In the genomic region with DNA sequence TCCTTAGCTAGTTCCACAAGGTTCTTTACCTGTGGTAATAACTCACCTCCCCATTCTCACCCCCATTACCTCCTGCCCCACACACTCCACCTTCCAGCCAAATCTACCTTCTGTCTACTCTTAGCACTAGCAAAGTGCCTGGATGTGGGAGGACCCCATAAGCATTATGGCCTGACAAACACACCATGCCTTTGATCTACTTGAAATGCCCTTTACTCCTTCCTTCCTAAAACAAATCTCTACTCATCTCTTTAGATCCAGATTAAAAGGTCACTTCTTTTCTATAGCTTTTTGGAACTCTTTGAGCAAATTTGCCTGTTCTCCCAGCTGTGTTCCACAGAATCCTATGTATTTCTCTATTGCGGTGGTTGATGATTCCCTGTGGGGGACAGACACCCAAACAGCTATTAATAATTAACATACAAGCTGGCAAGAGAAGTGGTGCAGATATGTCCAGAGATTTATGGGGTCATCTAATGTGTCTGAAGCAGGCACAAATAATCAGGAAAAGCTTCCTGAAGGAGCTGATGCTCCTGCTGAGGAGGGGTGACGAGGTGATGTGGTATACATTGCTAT, we compare ENCODE assay signal across 25 cellular contexts. TPM values are rescaled to one million over a fixed set of nuclear protein-coding genes. Genes with fewer than 3 reads are reported as not detected.
"Had no signal": no experiment of that assay in that cellular context is flagged by ENCODE, and none has a peak within 500 bp of the region (broad histone marks: within the 10 kb centered on the region; RNA-seq: fewer than 3 reads in every experiment).

No MANE protein-coding gene starts in this region.

- ATAC-seq: activated CD4-positive, alpha-beta T cell treated with anti-CD3 and anti-CD28 coated beads for 36 hours; activated T-cell treated with anti-CD3 and anti-CD28 coated beads, Interleukin-2, amount 50 U/mL, for 72 hours; effector memory CD8-positive, alpha-beta T cell; gastroesophageal sphincter had no signal

- DNase-seq: activated CD4-positive, alpha-beta memory T cell treated with anti-CD3 and anti-CD28 coated beads, Interleukin-2, amount 10 ng/mL, durations not matched to agents 7 days and 5 days; activated CD4-positive, alpha-beta T cell treated with anti-CD3 and anti-CD28 coated beads for 36 hours; activated CD4-positive, alpha-beta T cell treated with anti-CD3 and anti-CD28 coated beads, Interleukin-2, amount 10 ng/mL, durations not matched to agents 7 days and 5 days; activated CD4-positive, alpha-beta T cell treated with anti-CD3 and anti-CD28 coated beads, Interleukin-2, amount 50 U/mL, for 4 hours; activated CD4-positive, CD25-positive, alpha-beta regulatory T cell; activated CD4-positive, CD25-positive, alpha-beta regulatory T cell treated with anti-CD3 and anti-CD28 coated beads, Interleukin-2, amount 50 U/mL, for 72 hours; activated CD8-positive, alpha-beta memory T cell treated with anti-CD3 and anti-CD28 coated beads, Interleukin-2, amount 50 U/mL, for 48 hours; activated effector memory CD4-positive, alpha-beta T cell treated with Interleukin-2 at 50 U/mL for 16 hours; activated gamma-delta T cell treated with Interleukin-2 at 50 U/mL for 16 hours; activated naive CD4-positive, alpha-beta T cell treated with anti-CD3 and anti-CD28 coated beads, Interleukin-2, amount 50 U/mL, for 16 hours; activated naive CD4-positive, alpha-beta T cell treated with Interleukin-2 at 50 U/mL for 16 hours; activated T-cell treated with anti-CD3 and anti-CD28 coated beads for 4 hours; activated T-cell treated with anti-CD3 and anti-CD28 coated beads, Interleukin-2, amount 50 U/mL, for 24 hours; activated T-cell treated with anti-CD3 and anti-CD28 coated beads, Interleukin-2, amount 50 U/mL, for 72 hours; amniotic stem cell; anterior cingulate cortex; brain microvascular endothelial cell; dorsolateral prefrontal cortex; effector memory CD8-positive, alpha-beta T cell; erythroblast; esophagus squamous epithelium; foreskin melanocyte; T-helper 2 cell had no signal

RNA-seq across cellular contexts. Expression of gene DGKG, which starts 34.0 kb away (rescaled TPM):
- total RNA-seq: bronchial epithelial cell had no signal
